31 cellular contexts compared by ENCODE assay signal in genomic region chr5:3862906-3863305, GRCh38.
"Had no signal": no experiment of that assay in that cellular context is flagged by ENCODE, and none has a peak within 500 bp of the region (broad histone marks: within the 10 kb centered on the region; RNA-seq: fewer than 3 reads in every experiment).

No MANE protein-coding gene starts in this region.

- H3K9me3 Mint-ChIP-seq: activated naive CD8-positive, alpha-beta T cell treated with anti-CD3 and anti-CD28 coated beads for 36 hours had no signal

- H3K27ac Mint-ChIP-seq: activated CD4-positive, alpha-beta memory T cell treated with anti-CD3 and anti-CD28 coated beads, Interleukin-2, amount 10 ng/mL, durations not matched to agents 7 days and 5 days; activated CD8-positive, alpha-beta memory T cell treated with anti-CD3 and anti-CD28 coated beads, Interleukin-2, amount 10 ng/mL, durations not matched to agents 7 days and 5 days; activated naive CD4-positive, alpha-beta T cell treated with anti-CD3 and anti-CD28 coated beads, Interleukin-2, amount 10 ng/mL, durations not matched to agents 7 days and 5 days; activated naive CD8-positive, alpha-beta T cell treated with anti-CD3 and anti-CD28 coated beads for 36 hours had no signal

- H3K36me3 Mint-ChIP-seq: activated CD8-positive, alpha-beta memory T cell treated with anti-CD3 and anti-CD28 coated beads, Interleukin-2, amount 10 ng/mL, durations not matched to agents 7 days and 5 days; activated naive CD4-positive, alpha-beta T cell treated with anti-CD3 and anti-CD28 coated beads, Interleukin-2, amount 10 ng/mL, durations not matched to agents 7 days and 5 days; activated naive CD8-positive, alpha-beta T cell treated with anti-CD3 and anti-CD28 coated beads for 36 hours had no signal

- H3K9me3 ChIP-seq: MG63 had no signal

- H3K4me3 ChIP-seq: MG63, PC-9 had no signal

- H3K4me1 Mint-ChIP-seq: activated CD4-positive, alpha-beta memory T cell treated with anti-CD3 and anti-CD28 coated beads, Interleukin-2, amount 10 ng/mL, durations not matched to agents 7 days and 5 days; activated CD8-positive, alpha-beta memory T cell treated with anti-CD3 and anti-CD28 coated beads, Interleukin-2, amount 10 ng/mL, durations not matched to agents 7 days and 5 days; activated naive CD4-positive, alpha-beta T cell treated with anti-CD3 and anti-CD28 coated beads, Interleukin-2, amount 10 ng/mL, durations not matched to agents 7 days and 5 days; activated naive CD8-positive, alpha-beta T cell treated with anti-CD3 and anti-CD28 coated beads for 36 hours had no signal

- DNase-seq: activated CD4-positive, alpha-beta memory T cell treated with anti-CD3 and anti-CD28 coated beads, Interleukin-2, amount 10 ng/mL, durations not matched to agents 7 days and 5 days; activated CD4-positive, alpha-beta T cell treated with anti-CD3 and anti-CD28 coated beads for 1 hour; activated CD4-positive, alpha-beta T cell treated with anti-CD3 and anti-CD28 coated beads for 48 hours; activated CD4-positive, CD25-positive, alpha-beta regulatory T cell; activated CD8-positive, alpha-beta memory T cell treated with anti-CD3 and anti-CD28 coated beads for 24 hours; activated CD8-positive, alpha-beta memory T cell treated with anti-CD3 and anti-CD28 coated beads, Interleukin-2, amount 10 ng/mL, durations not matched to agents 7 days and 5 days; activated CD8-positive, alpha-beta memory T cell treated with anti-CD3 and anti-CD28 coated beads, Interleukin-2, amount 50 U/mL, for 48 hours; activated effector memory CD4-positive, alpha-beta T cell treated with Interleukin-2 at 50 U/mL for 16 hours; activated naive CD4-positive, alpha-beta T cell treated with anti-CD3 and anti-CD28 coated beads, Interleukin-2, amount 10 ng/mL, durations not matched to agents 7 days and 5 days; activated naive CD8-positive, alpha-beta T cell treated with anti-CD3 and anti-CD28 coated beads for 36 hours; activated T-cell treated with anti-CD3 and anti-CD28 coated beads, Interleukin-2, amount 50 U/mL, for 48 hours; amniotic stem cell; aorta; brain microvascular endothelial cell; Karpas-422; KBM-7; MG63; NCI-H1092; NCI-H1436 treated with DMSO at 0.1 percent for 48 hours; NCI-H1694 treated with DMSO at 0.1 percent for 48 hours; NCI-H2029 treated with DMSO at 0.1 percent for 48 hours; NCI-H2107; NCI-H345; NCI-H524 treated with DMSO at 0.1 percent for 48 hours; NK-92 treated with Interleukin-12 subunit alpha and Interleukin-12 subunit beta, amount 100 ng/mL, for 24 hours; PC-9; Right ventricle myocardium superior; SW 1271; T1000; WERI-Rb-1 had no signal

- H3K27me3 Mint-ChIP-seq: activated CD4-positive, alpha-beta memory T cell treated with anti-CD3 and anti-CD28 coated beads, Interleukin-2, amount 10 ng/mL, durations not matched to agents 7 days and 5 days; activated CD8-positive, alpha-beta memory T cell treated with anti-CD3 and anti-CD28 coated beads, Interleukin-2, amount 10 ng/mL, durations not matched to agents 7 days and 5 days; activated naive CD4-positive, alpha-beta T cell treated with anti-CD3 and anti-CD28 coated beads, Interleukin-2, amount 10 ng/mL, durations not matched to agents 7 days and 5 days; activated naive CD8-positive, alpha-beta T cell treated with anti-CD3 and anti-CD28 coated beads for 36 hours had no signal

- H3K36me3 ChIP-seq: brain microvascular endothelial cell, MG63, WERI-Rb-1 had no signal

- H3K27me3 ChIP-seq: brain microvascular endothelial cell, MG63 had no signal

- H3K27ac ChIP-seq: brain microvascular endothelial cell, PC-9, RWPE1, WERI-Rb-1 had no signal

- H3K4me3 Mint-ChIP-seq: activated CD4-positive, alpha-beta memory T cell treated with anti-CD3 and anti-CD28 coated beads, Interleukin-2, amount 10 ng/mL, durations not matched to agents 7 days and 5 days; activated CD8-positive, alpha-beta memory T cell treated with anti-CD3 and anti-CD28 coated beads, Interleukin-2, amount 10 ng/mL, durations not matched to agents 7 days and 5 days; activated naive CD4-positive, alpha-beta T cell treated with anti-CD3 and anti-CD28 coated beads, Interleukin-2, amount 10 ng/mL, durations not matched to agents 7 days and 5 days; activated naive CD8-positive, alpha-beta T cell treated with anti-CD3 and anti-CD28 coated beads for 36 hours had no signal

- ATAC-seq: activated CD8-positive, alpha-beta memory T cell treated with anti-CD3 and anti-CD28 coated beads, Interleukin-2, amount 10 ng/mL, durations not matched to agents 7 days and 5 days had no signal
